In genomic region chr9:4077499-4078102, GRCh38 we compare ENCODE assay signal across 9 cellular contexts.
DNase-seq lines count a peak whose midpoint lies in the region; ATAC-seq, FAIRE-seq and TF ChIP-seq lines count a peak whose summit lies in the region.
"Had no signal": no experiment of that assay in that cellular context is flagged by ENCODE, and none has a peak within 500 bp of the region (broad histone marks: within the 10 kb centered on the region; RNA-seq: fewer than 3 reads in every experiment).

No MANE protein-coding gene starts in this region.

- peak overlapping the region in 2 of 10 donors; percentile 2 to 16 for H3K27ac Mint-ChIP-seq in naive thymus-derived CD8-positive, alpha-beta T cell
- H3K27ac Mint-ChIP-seq: activated naive CD4-positive, alpha-beta T cell treated with anti-CD3 and anti-CD28 coated beads, Interleukin-2, amount 50 U/mL, for 24 hours had no signal

- no peaks in the 10 kb centered on the region for H3K36me3 ChIP-seq in endothelial cell of umbilical vein (ENCODE audit: control insufficient read depth in 2 of 2, extremely low read depth in 1 of 2, insufficient read depth in 2 of 2, low read length in 2 of 2)
- no peaks in the 10 kb centered on the region for H3K36me3 ChIP-seq in transverse colon

- dilution Hi-C loops in endothelial cell of umbilical vein (cut with MboI; ENCODE audit: extremely low pct_ligation_motif_present, low sequenced_read_pairs) = no loop called here

- CTCF ChIA-PET in endothelial cell of umbilical vein (lab: Charles Lee) = interaction anchor here (0.6 to 3.5 kb wide), 56 partner anchors 8 to 1220 kb away, joined by 3 to 58 read pairs (median 5); partner anchors contain the start of gene GLIS3

- intact Hi-C loops in endothelial cell of umbilical vein (cut with micrococcal nuclease) = loop anchor here (1.0 to 5.0 kb wide), 8 partner anchors 120 to 610 kb away; partner anchors contain the start of gene GLIS3
- intact Hi-C loops in transverse colon (cut with DNase I; ENCODE audit: low total_unique reads) = no loop called here

- H3K79me2 ChIP-seq in endothelial cell of umbilical vein (ENCODE audit: control insufficient read depth, insufficient read depth, low read length) = no peaks in the 10 kb centered on the region

- POLR2A ChIA-PET in endothelial cell of umbilical vein (lab: Charles Lee) = no interaction called here
- POLR2A ChIA-PET in naive thymus-derived CD8-positive, alpha-beta T cell (lab: Charles Lee) = no interaction called here

- H3K4me1 ChIP-seq in endothelial cell of umbilical vein (ENCODE audit: control insufficient read depth, extremely low read depth, insufficient read depth, low read length) = peaks cover 2% of the 10 kb centered on the region
- H3K4me1 ChIP-seq in transverse colon = peaks cover 0 to 8% (median 4%) of the 10 kb centered on the region in 4 donors

- peak; percentile 78 for FAIRE-seq in endothelial cell of umbilical vein (lab: Jason Lieb, UNC)

- no peak overlapping the region for H3K27ac ChIP-seq in endothelial cell of umbilical vein (ENCODE audit: insufficient read depth, low read depth, low read length)
- peak overlapping the region in 1 of 4 donors; percentile 6 for H3K27ac ChIP-seq in transverse colon

- in situ Hi-C loops in KBM-7 (cut with MboI; ENCODE audit: low pct_unique_long_range_greater_than_20kb, low sequenced_read_pairs) (no loop called here), transverse colon (cut with MboI; ENCODE audit: low pct_ligation_motif_present in 1 of 4, low pct_unique_long_range_greater_than_20kb in 1 of 4, low sequenced_read_pairs in 3 of 4) (no loop called here)

- H2AFZ ChIP-seq in endothelial cell of umbilical vein (ENCODE audit: low read depth, low read length) = no peak overlapping the region

- H3K9ac ChIP-seq in endothelial cell of umbilical vein (replicated peaks; ENCODE audit: extremely low read depth, insufficient read depth, low read length) = no peak overlapping the region

- TF ChIP-seq POLR2A in endothelial cell of umbilical vein (IDR thresholded peaks at IDR 0.05; ENCODE audit: low read depth, low read length) (no peak), transverse colon (IDR thresholded peaks at IDR 0.05) (no peak)

- DNase-seq in KBM-7 (peak; percentile 26), endothelial cell of umbilical vein (ENCODE audit: low read depth, low spot score) (peak; percentile 76), transverse colon (peak; percentile 85), T1000 (lab: John Stamatoyannopoulos, UW) (no peak)
- peak; percentile 7 for DNase-seq in activated CD4-positive, alpha-beta T cell treated with anti-CD3 and anti-CD28 coated beads, Interleukin-2, amount 50 U/mL, for 1 hour
- peak in 8 of 10 donors; percentile 5 to 68 (median 29) for DNase-seq in naive thymus-derived CD8-positive, alpha-beta T cell

- no peaks in the 10 kb centered on the region for H3K27me3 ChIP-seq in endothelial cell of umbilical vein (ENCODE audit: control insufficient read depth in 2 of 2, insufficient read depth in 2 of 2, low read length in 2 of 2)
- H3K27me3 ChIP-seq in transverse colon = no peaks in the 10 kb centered on the region

- H3K36me3 Mint-ChIP-seq in naive thymus-derived CD8-positive, alpha-beta T cell = peaks cover 0 to 10% (median 2%) of the 10 kb centered on the region in 3 donors
- H3K36me3 Mint-ChIP-seq: activated naive CD4-positive, alpha-beta T cell treated with anti-CD3 and anti-CD28 coated beads, Interleukin-2, amount 50 U/mL, for 24 hours had no signal

- H3K9me3 ChIP-seq in endothelial cell of umbilical vein (replicated peaks; ENCODE audit: control insufficient read depth, insufficient read depth, low read length) (no peaks in the 10 kb centered on the region), transverse colon (no peaks in the 10 kb centered on the region)

- H4K20me1 ChIP-seq in endothelial cell of umbilical vein (replicated peaks; ENCODE audit: control insufficient read depth, extremely low read depth, insufficient read depth, low read length) = no peaks in the 10 kb centered on the region

- 14 to 27% methylated on average over 1 to 6 of the region's 6 CpGs for WGBS in transverse colon (ENCODE audit: low coverage in 1 of 2), 2 donors

- H3K9me1 ChIP-seq in endothelial cell of umbilical vein (replicated peaks; ENCODE audit: control insufficient read depth, extremely low read depth, insufficient read depth, low read length) = no peaks in the 10 kb centered on the region

- peaks cover 0 to 4% (median 0%) of the 10 kb centered on the region in 9 donors for H3K9me3 Mint-ChIP-seq in naive thymus-derived CD8-positive, alpha-beta T cell
- H3K9me3 Mint-ChIP-seq: activated naive CD4-positive, alpha-beta T cell treated with anti-CD3 and anti-CD28 coated beads, Interleukin-2, amount 50 U/mL, for 24 hours had no signal

- no TSS peak for BruUV-seq in endothelial cell of umbilical vein (replicated peaks; lab: Mats Ljungman, UMichigan)

- H3K4me3 ChIP-seq in endothelial cell of umbilical vein (replicated peaks in 1 of 3; ENCODE audit: insufficient read depth in 1 of 3, low read depth in 1 of 3, low read length in 3 of 3) (no peak overlapping the region), transverse colon (no peak overlapping the region)

- peaks cover 0 to 3% (median 1%) of the 10 kb centered on the region in 4 donors for H3K4me1 Mint-ChIP-seq in naive thymus-derived CD8-positive, alpha-beta T cell
- H3K4me1 Mint-ChIP-seq: activated naive CD4-positive, alpha-beta T cell treated with anti-CD3 and anti-CD28 coated beads, Interleukin-2, amount 50 U/mL, for 24 hours had no signal

- TF ChIP-seq CTCF in GM12872 (IDR thresholded peaks at IDR 0.05; ENCODE audit: insufficient read depth, low read depth, low read length) (peak; percentile 79), endothelial cell of umbilical vein (IDR thresholded peaks at IDR 0.05; ENCODE audit: extremely low read depth in 1 of 2, insufficient read depth in 1 of 2, low read depth in 1 of 2, low read length in 2 of 2) (peak; percentile 83 to 85), transverse colon (IDR thresholded peaks at IDR 0.05) (peak; percentile 63 to 75 (median 66))

- no peak overlapping the region for H3K4me3 Mint-ChIP-seq in naive thymus-derived CD8-positive, alpha-beta T cell
- H3K4me3 Mint-ChIP-seq: activated naive CD4-positive, alpha-beta T cell treated with anti-CD3 and anti-CD28 coated beads, Interleukin-2, amount 50 U/mL, for 24 hours had no signal

- no peak overlapping the region for H3K4me2 ChIP-seq in endothelial cell of umbilical vein (ENCODE audit: insufficient read depth, low read length)

- ATAC-seq in naive thymus-derived CD8-positive, alpha-beta T cell = no peak
- ATAC-seq in GM18517 (IDR thresholded peaks at IDR 0.05; ENCODE audit: unreplicated experiment) = no peak

- H3K27me3 Mint-ChIP-seq in naive thymus-derived CD8-positive, alpha-beta T cell = peaks cover 0 to 16% (median 11%) of the 10 kb centered on the region in 5 donors

- no peak for TF ChIP-seq EP300 in transverse colon (IDR thresholded peaks at IDR 0.05; ENCODE audit: low read depth)

TF ChIP-seq in endothelial cell of umbilical vein, 7 proteins besides CTCF, POLR2A, EP300 and RAD21:
- no peak for TF ChIP-seq POLR2AphosphoS5 (IDR thresholded peaks at IDR 0.05; ENCODE audit: insufficient read depth, low read depth, low read length)
- no peak for TF ChIP-seq MAX (IDR thresholded peaks at IDR 0.05; ENCODE audit: insufficient read depth, insufficient read length)
- no peak for TF ChIP-seq EZH2 (IDR thresholded peaks at IDR 0.05; ENCODE audit: borderline replicate concordance, low read depth, low read length, severe bottlenecking)
- no peak for TF ChIP-seq GATA2 (IDR thresholded peaks at IDR 0.05; ENCODE audit: insufficient read depth, insufficient read length, low read depth, low read length)
- TF ChIP-seq JUN (IDR thresholded peaks at IDR 0.05; ENCODE audit: borderline replicate concordance, insufficient read depth, insufficient read length, low read depth) = no peak
- no peak for TF ChIP-seq MYC (IDR thresholded peaks at IDR 0.05; ENCODE audit: low read depth, low read length)
- TF ChIP-seq FOS (IDR thresholded peaks at IDR 0.05; ENCODE audit: borderline replicate concordance, insufficient read depth, low read length) = no peak
